8 cellular contexts compared by ENCODE assay signal in genomic region chr5:181191526-181192336, GRCh38. TPM values are rescaled to one million over a fixed set of nuclear protein-coding genes. Genes with fewer than 3 reads are reported as not detected.
DNase-seq lines count a peak whose midpoint lies in the region; ATAC-seq and TF ChIP-seq lines count a peak whose summit lies in the region.

No MANE protein-coding gene starts in this region.

- peaks cover 16 to 64% (median 32%) of the 10 kb centered on the region in 4 donors for H3K4me1 Mint-ChIP-seq in CD4-positive, alpha-beta memory T cell
- peaks cover 51 to 58% of the 10 kb centered on the region in 2 donors for H3K4me1 Mint-ChIP-seq in natural killer cell
- peaks cover 57% of the 10 kb centered on the region for H3K4me1 Mint-ChIP-seq in stimulated activated naive CD8-positive, alpha-beta T cell treated with anti-CD3 and anti-CD28 coated beads, Interleukin-15, amount 100 ng/mL, for 72 hours

- H3K56ac ChIP-seq in IMR-90 (ENCODE audit: extremely low read depth, insufficient read depth, low read length): peak overlapping the region; percentile 39; the same call in 1 of the 2 replicates

- H2AK9ac ChIP-seq in IMR-90 (replicated peaks; ENCODE audit: low read depth, low read length, poor library complexity): peak overlapping the region; percentile 97

- no peaks in the 10 kb centered on the region for H3K9me3 ChIP-seq in CD4-positive, alpha-beta memory T cell (ENCODE audit: control insufficient read depth in 1 of 2, low read length in 2 of 2)
- no peaks in the 10 kb centered on the region for H3K9me3 ChIP-seq in IMR-90 (ENCODE audit: control insufficient read depth, insufficient read depth, low read length)
- no peaks in the 10 kb centered on the region for H3K9me3 ChIP-seq in esophagus squamous epithelium

- H2BK15ac ChIP-seq in IMR-90 (ENCODE audit: low read depth, low read length): no peak overlapping the region

- peak; percentile 37 for ATAC-seq in GM21447 (IDR thresholded peaks at IDR 0.05; ENCODE audit: unreplicated experiment)
- peak; percentile 77 for ATAC-seq in IMR-90 (ENCODE audit: low read depth)
- peak; percentile 64 to 81 (median 74) for ATAC-seq in natural killer cell
- peak; percentile 67 for ATAC-seq in stimulated activated naive CD8-positive, alpha-beta T cell treated with anti-CD3 and anti-CD28 coated beads, Interleukin-15, amount 100 ng/mL, for 72 hours

- H3K9ac ChIP-seq in IMR-90 (ENCODE audit: low read depth, low read length): peak overlapping the region; percentile 89

- H3K23ac ChIP-seq in IMR-90 (ENCODE audit: low read depth, low read length): peak overlapping the region; percentile 86

- peak overlapping the region; percentile 79 for H3K27ac ChIP-seq in CD4-positive, alpha-beta memory T cell (ENCODE audit: low read depth, low read length)
- peak overlapping the region; percentile 91 for H3K27ac ChIP-seq in IMR-90 (ENCODE audit: insufficient read depth, low read length)
- peak overlapping the region; percentile 90 to 93 (median 90) for H3K27ac ChIP-seq in esophagus squamous epithelium

- H3K27me3 Mint-ChIP-seq in CD4-positive, alpha-beta memory T cell: peaks cover 5 to 19% of the 10 kb centered on the region in 2 donors
- peaks cover 6 to 11% of the 10 kb centered on the region in 2 donors for H3K27me3 Mint-ChIP-seq in natural killer cell (ENCODE audit: low read depth in 2 of 2)
- H3K27me3 Mint-ChIP-seq in stimulated activated naive CD8-positive, alpha-beta T cell treated with anti-CD3 and anti-CD28 coated beads, Interleukin-15, amount 100 ng/mL, for 72 hours: no peaks in the 10 kb centered on the region

- peak overlapping the region; percentile 91 for H4K91ac ChIP-seq in IMR-90 (ENCODE audit: insufficient read depth, low read depth, low read length)

- H3K4me2 ChIP-seq in IMR-90 (ENCODE audit: low read depth, low read length): peak overlapping the region; percentile 87

- TF ChIP-seq POLR2A in IMR-90 (IDR thresholded peaks at IDR 0.05; ENCODE audit: low read depth, low read length): peak; percentile 43; the same call in 1 of the 2 replicates
- TF ChIP-seq POLR2A in esophagus squamous epithelium (IDR thresholded peaks at IDR 0.05): peak in 1 of 4 donors; percentile 68

- H3K36me3 Mint-ChIP-seq in CD4-positive, alpha-beta memory T cell: peaks cover 0 to 42% of the 10 kb centered on the region in 2 donors
- peaks cover 10% of the 10 kb centered on the region for H3K36me3 Mint-ChIP-seq in natural killer cell

- POLR2A ChIA-PET in CD4-positive, alpha-beta memory T cell (lab: Charles Lee; ENCODE audit: partially characterized antibody): interaction anchor here (0.6 to 12.9 kb wide), 16 partner anchors 8 to 382 kb away, joined by 3 to 412 read pairs (median 12); partner anchors contain the start of genes RACK1, TRIM41, TRIM52 and TRIM7
- POLR2A ChIA-PET in IMR-90 (lab: Charles Lee; ENCODE audit: unreplicated experiment): no interaction called here

- TF ChIP-seq RAD21 in IMR-90 (IDR thresholded peaks at IDR 0.05; ENCODE audit: low read length): 0 out of 2 replicates have a peak, but pooled peaks have one; percentile 6

- TF ChIP-seq CTCF in IMR-90 (conservative IDR thresholded peaks at IDR 0.05; ENCODE audit: low read depth, low read length) (no peak), esophagus squamous epithelium (IDR thresholded peaks at IDR 0.05) (no peak), natural killer cell (IDR thresholded peaks at IDR 0.05) (no peak)

- peak overlapping the region; percentile 95 to 100 (median 97) for H3K27ac Mint-ChIP-seq in CD4-positive, alpha-beta memory T cell
- peak overlapping the region; percentile 99 to 100 for H3K27ac Mint-ChIP-seq in natural killer cell
- H3K27ac Mint-ChIP-seq in stimulated activated naive CD8-positive, alpha-beta T cell treated with anti-CD3 and anti-CD28 coated beads, Interleukin-15, amount 100 ng/mL, for 72 hours: peak overlapping the region; percentile 98 to 100

- H3K18ac ChIP-seq in IMR-90 (ENCODE audit: low read depth, low read length): peak overlapping the region; percentile 84

- peaks cover 12% of the 10 kb centered on the region for H4K20me1 ChIP-seq in IMR-90 (ENCODE audit: insufficient read depth, low read length)

- H2AFZ ChIP-seq in IMR-90 (replicated peaks; ENCODE audit: low read length, poor library complexity): peak overlapping the region; percentile 99

- H3K79me1 ChIP-seq in IMR-90 (ENCODE audit: low read depth in 1 of 2, low read length in 2 of 2): peaks cover 10 to 11% of the 10 kb centered on the region in 2 experiments; a peak in 3 of 4 replicates

- H3K4me1 ChIP-seq in CD4-positive, alpha-beta memory T cell (ENCODE audit: insufficient read depth, low read length): peaks cover 16% of the 10 kb centered on the region
- H3K4me1 ChIP-seq in IMR-90 (ENCODE audit: control insufficient read depth, insufficient read depth, low read length) (peaks cover 4% of the 10 kb centered on the region), esophagus squamous epithelium (peaks cover 7 to 58% (median 10%) of the 10 kb centered on the region in 3 donors)

- H3K4me3 Mint-ChIP-seq in CD4-positive, alpha-beta memory T cell: peak overlapping the region; percentile 96 to 99 (median 98)
- H3K4me3 Mint-ChIP-seq in natural killer cell: peak overlapping the region; percentile 100
- peak overlapping the region; percentile 96 to 98 for H3K4me3 Mint-ChIP-seq in stimulated activated naive CD8-positive, alpha-beta T cell treated with anti-CD3 and anti-CD28 coated beads, Interleukin-15, amount 100 ng/mL, for 72 hours

- H2AK5ac ChIP-seq in IMR-90 (ENCODE audit: low read depth, low read length): peak overlapping the region; percentile 79; the same call in 1 of the 2 replicates

- H3K4ac ChIP-seq in IMR-90 (ENCODE audit: low read depth, low read length): peak overlapping the region; percentile 96

- BruUV-seq in IMR-90 (replicated peaks; lab: Mats Ljungman, UMichigan): no TSS peak

- H3K27me3 ChIP-seq in CD4-positive, alpha-beta memory T cell (ENCODE audit: insufficient read depth, low read length): no peaks in the 10 kb centered on the region
- no peaks in the 10 kb centered on the region for H3K27me3 ChIP-seq in IMR-90 (ENCODE audit: control insufficient read depth, insufficient read depth, low read length)
- no peaks in the 10 kb centered on the region for H3K27me3 ChIP-seq in esophagus squamous epithelium

- H2BK120ac ChIP-seq in IMR-90 (ENCODE audit: low read depth, low read length): peak overlapping the region; percentile 55; the same call in 1 of the 2 replicates

- no peak overlapping the region for H2BK20ac ChIP-seq in IMR-90 (ENCODE audit: low read depth, low read length)

- peak overlapping the region; percentile 93 for H4K5ac ChIP-seq in IMR-90 (ENCODE audit: low read depth, low read length)

- H4K8ac ChIP-seq in IMR-90 (ENCODE audit: low read depth in 2 of 2, low read length in 2 of 2): peak overlapping the region; percentile 89 to 95

- peaks cover 5% of the 10 kb centered on the region for H3K9me1 ChIP-seq in IMR-90 (ENCODE audit: insufficient read depth, low read length)

- H3K36me3 ChIP-seq in CD4-positive, alpha-beta memory T cell (ENCODE audit: insufficient read depth, low read length): no peaks in the 10 kb centered on the region
- H3K36me3 ChIP-seq in IMR-90 (ENCODE audit: control insufficient read depth, insufficient read depth, low read length) (no peaks in the 10 kb centered on the region), esophagus squamous epithelium (peaks cover 0 to 26% (median 0%) of the 10 kb centered on the region in 3 donors)

- H3K14ac ChIP-seq in IMR-90 (replicated peaks; ENCODE audit: low read depth, low read length): peak overlapping the region; percentile 93

- H2BK5ac ChIP-seq in IMR-90 (ENCODE audit: low read depth, low read length, poor library complexity, severe bottlenecking): peak overlapping the region; percentile 84

- peaks cover 0 to 39% (median 7%) of the 10 kb centered on the region in 8 donors for H3K9me3 Mint-ChIP-seq in CD4-positive, alpha-beta memory T cell
- H3K9me3 Mint-ChIP-seq in natural killer cell: no peaks in the 10 kb centered on the region
- H3K9me3 Mint-ChIP-seq in stimulated activated naive CD8-positive, alpha-beta T cell treated with anti-CD3 and anti-CD28 coated beads, Interleukin-15, amount 100 ng/mL, for 72 hours: no peaks in the 10 kb centered on the region

- 3% methylated on average over 26 of the region's 64 CpGs; no CpG with 5 or more reads in 1 of the 2 experiments for WGBS in IMR-90 (ENCODE audit: extremely low coverage in 2 of 2, insufficient read length in 1 of 2), 2 experiments
- WGBS in esophagus squamous epithelium, 2 donors: 0% methylated on average over 13 to 23 of the region's 64 CpGs

- in situ Hi-C loops in IMR-90 (cut with MboI; ENCODE audit: low sequenced_read_pairs): no loop called here

- intact Hi-C loops in CD4-positive, alpha-beta memory T cell (cut with micrococcal nuclease): loop anchor here (1.0 kb wide), 5 partner anchors 8 to 55 kb away; partner anchors contain the start of gene TRIM41
- intact Hi-C loops in IMR-90 (cut with micrococcal nuclease): loop anchor here (1.0 kb wide), 3 partner anchors 27 to 55 kb away; partner anchors contain the start of gene TRIM41
- intact Hi-C loops in esophagus squamous epithelium (cut with DNase I): no loop called here
- intact Hi-C loops in natural killer cell (cut with micrococcal nuclease): loop anchor here (1.0 to 2.0 kb wide), 2 partner anchors 32 to 69 kb away; partner anchors contain the start of genes TRIM41 and TRIM52

- peak; percentile 94 to 98 (median 96) for DNase-seq in CD4-positive, alpha-beta memory T cell
- DNase-seq in IMR-90 (peak; percentile 94), esophagus squamous epithelium (lab: John Stamatoyannopoulos, UW) (no peak), natural killer cell (peak; percentile 99), NCI-H128 (lab: John Stamatoyannopoulos, UW; ENCODE audit: unreplicated experiment) (no peak)
- peak; percentile 100 for DNase-seq in activated CD8-positive, alpha-beta memory T cell treated with anti-CD3 and anti-CD28 coated beads, Interleukin-2, amount 50 U/mL, for 48 hours
- DNase-seq in stimulated activated naive CD8-positive, alpha-beta T cell treated with anti-CD3 and anti-CD28 coated beads, Interleukin-15, amount 100 ng/mL, for 72 hours: peak; percentile 96 to 97

- dilution Hi-C loops in IMR-90 (cut with HindIII; ENCODE audit: low sequenced_read_pairs, unreplicated experiment): no loop called here

- CTCF ChIA-PET in CD4-positive, alpha-beta memory T cell (lab: Charles Lee; ENCODE audit: partially characterized antibody): interaction anchor here (0.8 to 6.6 kb wide), 9 partner anchors 9 to 69 kb away, joined by 3 to 100 read pairs (median 5); partner anchors contain the start of genes TRIM41, TRIM52 and TRIM7
- CTCF ChIA-PET in IMR-90 (lab: Yijun Ruan, JAX): interaction anchor here (0.6 to 2.5 kb wide), 3 partner anchors 13 to 45 kb away, joined by 3 to 10 read pairs (median 3); partner anchors contain the start of gene TRIM7

- H3K4me3 ChIP-seq in CD4-positive, alpha-beta memory T cell (ENCODE audit: low read length in 2 of 2): peak overlapping the region; percentile 87 to 97
- H3K4me3 ChIP-seq in IMR-90 (ENCODE audit: insufficient read depth, low read depth, low read length) (peak overlapping the region; percentile 65), esophagus squamous epithelium (peak overlapping the region; percentile 64 to 96 (median 82))

RNA-seq across cellular contexts. Expression of gene TRIM7, which starts 13.3 kb away (rescaled TPM):
- total RNA-seq in CD4-positive, alpha-beta memory T cell: 1 to 10 TPM; 3.3 to 4.2 TPM
- under 1 TPM; 0.63 to 0.69 TPM for polyA plus RNA-seq in CD4-positive, alpha-beta memory T cell
- total RNA-seq in IMR-90 (2012; rRNA removed) (0.54 and 0.83 TPM in 2 replicates), esophagus squamous epithelium (10 to 100 TPM; 44.8 to 80.6 (median 54.5) TPM), natural killer cell (1 to 10 TPM in 1 of 3 donors, under 1 TPM in 1, not detected in 1; 0.73 to 1.2 TPM)
- polyA plus RNA-seq in IMR-90 (2012; rRNA removed): 1.0 and 1.3 TPM in 2 replicates
- 1.6 and 1.8 TPM in 2 replicates for polyA plus RNA-seq in IMR-90 (2012; cell fraction: cytosol; rRNA removed)
- polyA plus RNA-seq in IMR-90 (2012; cell fraction: nucleus; rRNA removed; ENCODE audit: low replicate concordance): 0.76 and 1.6 TPM in 2 replicates

RNA-seq across cellular contexts. Expression of gene TRIM41, which starts 31.4 kb away (rescaled TPM):
- 10 to 100 TPM; 39.9 to 40.7 TPM for total RNA-seq in CD4-positive, alpha-beta memory T cell
- polyA plus RNA-seq in CD4-positive, alpha-beta memory T cell: 1 to 10 TPM; 1.7 to 2.0 TPM
- total RNA-seq in IMR-90 (2012; rRNA removed): 5.9 and 6.9 TPM in 2 replicates
- 15.7 and 16.9 TPM in 2 replicates for polyA plus RNA-seq in IMR-90 (2012; rRNA removed)
- polyA plus RNA-seq in IMR-90 (2012; cell fraction: cytosol; rRNA removed): 9.6 and 12.6 TPM in 2 replicates
- polyA plus RNA-seq in IMR-90 (2012; cell fraction: nucleus; rRNA removed; ENCODE audit: low replicate concordance): 63.1 and 67.0 TPM in 2 replicates
- 10 to 100 TPM; 12.0 to 22.1 (median 13.8) TPM for total RNA-seq in esophagus squamous epithelium
- 10 to 100 TPM; 33.4 to 41.6 (median 36.0) TPM for total RNA-seq in natural killer cell

RNA-seq across cellular contexts. Expression of gene OR2V2, which starts 44.3 kb away (rescaled TPM):
- not detected for total RNA-seq in CD4-positive, alpha-beta memory T cell
- not detected for polyA plus RNA-seq in CD4-positive, alpha-beta memory T cell
- total RNA-seq in IMR-90 (2012; rRNA removed): not detected in 2 replicates
- polyA plus RNA-seq in IMR-90 (2012; rRNA removed): not detected in 2 replicates
- polyA plus RNA-seq in IMR-90 (2012; cell fraction: cytosol; rRNA removed): not detected in 2 replicates
- not detected in 2 replicates for polyA plus RNA-seq in IMR-90 (2012; cell fraction: nucleus; rRNA removed; ENCODE audit: low replicate concordance)
- not detected for total RNA-seq in esophagus squamous epithelium
- not detected for total RNA-seq in natural killer cell

RNA-seq across cellular contexts. Expression of gene RACK1, which starts 52.0 kb away (rescaled TPM):
- 1,000 to 10,000 TPM; 1,956 to 2,001 TPM for total RNA-seq in CD4-positive, alpha-beta memory T cell
- polyA plus RNA-seq in CD4-positive, alpha-beta memory T cell: 1,000 to 10,000 TPM; 2,065 to 2,145 TPM
- 5,432 and 9,350 TPM in 2 replicates for total RNA-seq in IMR-90 (2012; rRNA removed)
- 4,263 and 4,589 TPM in 2 replicates for polyA plus RNA-seq in IMR-90 (2012; rRNA removed)
- 5,168 and 5,845 TPM in 2 replicates for polyA plus RNA-seq in IMR-90 (2012; cell fraction: cytosol; rRNA removed)
- 1,327 and 2,272 TPM in 2 replicates for polyA plus RNA-seq in IMR-90 (2012; cell fraction: nucleus; rRNA removed; ENCODE audit: low replicate concordance)
- total RNA-seq in esophagus squamous epithelium: 1,000 to 10,000 TPM; 1,705 to 2,735 (median 2,064) TPM
- 1,000 to 10,000 TPM; 1,089 to 1,233 (median 1,138) TPM for total RNA-seq in natural killer cell

Comparison
In these comparisons a context has a peak if more than half of its experiments do, and no peak if none do; other contexts are left out.
1. DNase-seq: peak in CD4-positive, alpha-beta memory T cell (5 of 5), IMR-90 (single experiment), activated CD8-positive, alpha-beta memory T cell treated with anti-CD3 and anti-CD28 coated beads, Interleukin-2, amount 50 U/mL, for 48 hours (single experiment), natural killer cell (single experiment) and stimulated activated naive CD8-positive, alpha-beta T cell treated with anti-CD3 and anti-CD28 coated beads, Interleukin-15, amount 100 ng/mL, for 72 hours (2 of 2); none in esophagus squamous epithelium (single experiment) and NCI-H128 (single experiment).
2. RNA of gene TRIM7, which starts 13.3 kb away (total RNA-seq): 44.8 to 80.6 TPM in esophagus squamous epithelium; 3.3 to 4.2 TPM in CD4-positive, alpha-beta memory T cell, 0.73 to 1.2 TPM in natural killer cell and 0.54 to 0.83 TPM in IMR-90; every median in the first group is over 4 times any median in the second.
3. Peak in every context shown above with its lines, with median percentiles within 50 percentile points of each other: H3K27ac ChIP-seq, H3K4me3 ChIP-seq, H3K27ac Mint-ChIP-seq, H3K4me3 Mint-ChIP-seq and ATAC-seq.